1 cellular context compared by ENCODE assay signal in genomic region chr3:50299929-50300680, GRCh38.
TF ChIP-seq lines count a peak whose summit lies in the region.

No MANE protein-coding gene starts in this region.

TF ChIP-seq in K562, 482 proteins besides CTCF, POLR2A, EP300 and RAD21 (continued from another document):
- peak; percentile 82 for TF ChIP-seq MGA (IDR thresholded peaks at IDR 0.05)
- TF ChIP-seq XRCC4 (IDR thresholded peaks at IDR 0.05; ENCODE audit: extremely low read depth, insufficient read depth, insufficient read length) = no peak
- TF ChIP-seq U2AF1 (optimal IDR thresholded peaks at IDR 0.05; ENCODE audit: low read depth, low read length) = no peak
- TF ChIP-seq KDM5B (IDR thresholded peaks at IDR 0.05; ENCODE audit: insufficient replicate concordance, low read depth, low read length) = peak; percentile 52
- TF ChIP-seq AFF1 (IDR thresholded peaks at IDR 0.05; ENCODE audit: low read depth in 1 of 2, partially characterized antibody in 2 of 2) = no peak
- no peak for TF ChIP-seq CHD4 (IDR thresholded peaks at IDR 0.05; ENCODE audit: insufficient read depth, insufficient replicate concordance, low read depth, low read length, poor library complexity, severe bottlenecking)
- no peak for TF ChIP-seq ZNF311 (CRISPR knock-in tag; IDR thresholded peaks at IDR 0.05)
- no peak for TF ChIP-seq ATF2 (CRISPR knock-in tag; IDR thresholded peaks at IDR 0.05)
- no peak for TF ChIP-seq TCF7L2 (IDR thresholded peaks at IDR 0.05; ENCODE audit: low read depth, low read length)
TF ChIP-seq in K562: peak in this region for 40.
